Comparison of ENCODE assay signal across 8 cellular contexts in genomic region chr16:50025544-50025931, GRCh38. TPM values are rescaled to one million over a fixed set of nuclear protein-coding genes. Genes with fewer than 3 reads are reported as not detected.
DNase-seq lines count a peak whose midpoint lies in the region; ATAC-seq and TF ChIP-seq lines count a peak whose summit lies in the region.

No MANE protein-coding gene starts in this region.

- H3K36me3 Mint-ChIP-seq in Calu3 (ENCODE audit: insufficient read depth, unreplicated experiment): peaks cover 26% of the 10 kb centered on the region
- no peaks in the 10 kb centered on the region for H3K36me3 Mint-ChIP-seq in activated naive CD4-positive, alpha-beta T cell treated with anti-CD3 and anti-CD28 coated beads, Interleukin-2, amount 50 U/mL, for 24 hours

- intact Hi-C loops in Calu3 (cut with micrococcal nuclease; ENCODE audit: unreplicated experiment): loop anchor here (1.0 to 10.0 kb wide), 4 partner anchors 41 to 329 kb away; no protein-coding TSS in a partner anchor

- BruUV-seq in Calu3 (replicated peaks; lab: Mats Ljungman, UMichigan): no TSS peak

- peak overlapping the region; percentile 56 to 96 (median 89) for H3K27ac ChIP-seq in skin epidermis

- peak overlapping the region; percentile 86 for H3K4me3 ChIP-seq in iPS-11a (ENCODE audit: low read depth, low read length)
- H3K4me3 ChIP-seq in skin epidermis: peak overlapping the region; percentile 78 to 100 (median 92)

- peak; percentile 1 for ATAC-seq in GM21619 (IDR thresholded peaks at IDR 0.05; ENCODE audit: unreplicated experiment)

- H3K9me3 Mint-ChIP-seq in Calu3 (ENCODE audit: low read depth, unreplicated experiment): no peaks in the 10 kb centered on the region
- no peaks in the 10 kb centered on the region for H3K9me3 Mint-ChIP-seq in activated naive CD4-positive, alpha-beta T cell treated with anti-CD3 and anti-CD28 coated beads, Interleukin-2, amount 50 U/mL, for 24 hours

- peaks cover 21% of the 10 kb centered on the region for H3K27me3 Mint-ChIP-seq in Calu3 (ENCODE audit: unreplicated experiment)
- H3K27me3 Mint-ChIP-seq in activated naive CD4-positive, alpha-beta T cell treated with anti-CD3 and anti-CD28 coated beads, Interleukin-2, amount 50 U/mL, for 24 hours: no peaks in the 10 kb centered on the region

- DNase-seq in Calu3 (no peak), NCI-H526 (lab: John Stamatoyannopoulos, UW) (peak; percentile 9 to 51), NCI-H446 treated with DMSO at 0.1 percent for 48 hours (lab: John Stamatoyannopoulos, UW) (no peak), iPS-NIHi11 (ENCODE audit: low spot score) (no peak)

- H3K4me1 Mint-ChIP-seq in Calu3 (ENCODE audit: low read depth, unreplicated experiment): no peaks in the 10 kb centered on the region
- peaks cover 23% of the 10 kb centered on the region for H3K4me1 Mint-ChIP-seq in activated naive CD4-positive, alpha-beta T cell treated with anti-CD3 and anti-CD28 coated beads, Interleukin-2, amount 50 U/mL, for 24 hours

- H3K4me3 Mint-ChIP-seq in Calu3 (ENCODE audit: low read depth, unreplicated experiment): peak overlapping the region; percentile 89
- H3K4me3 Mint-ChIP-seq in activated naive CD4-positive, alpha-beta T cell treated with anti-CD3 and anti-CD28 coated beads, Interleukin-2, amount 50 U/mL, for 24 hours: peak overlapping the region; percentile 97

- no peak for TF ChIP-seq CTCF in Calu3 (IDR thresholded peaks at IDR 0.05; ENCODE audit: unreplicated experiment)

- peak overlapping the region; percentile 86 for H3K27ac Mint-ChIP-seq in Calu3 (ENCODE audit: unreplicated experiment)
- peak overlapping the region; percentile 94 for H3K27ac Mint-ChIP-seq in activated naive CD4-positive, alpha-beta T cell treated with anti-CD3 and anti-CD28 coated beads, Interleukin-2, amount 50 U/mL, for 24 hours

- CTCF ChIA-PET in Calu3 (lab: Charles Lee): interaction anchor here (0.7 to 2.2 kb wide), 21 partner anchors 8 to 781 kb away, joined by 3 to 80 read pairs (median 4); partner anchors contain the start of gene HEATR3

RNA-seq across cellular contexts. Expression of gene CNEP1R1, which starts 0.5 kb away (rescaled TPM):
- total RNA-seq in Calu3 (2022): 21.8 and 23.2 TPM in 2 replicates

RNA-seq across cellular contexts. Expression of gene HEATR3, which starts 40.2 kb away (rescaled TPM):
- 27.3 and 28.3 TPM in 2 replicates for total RNA-seq in Calu3 (2022)

Comparison
In these comparisons a context has a peak if more than half of its experiments do, and no peak if none do; other contexts are left out.
1. DNase-seq: peak in NCI-H526 (2 of 2); none in Calu3 (single experiment), NCI-H446 treated with DMSO at 0.1 percent for 48 hours (single experiment) and iPS-NIHi11 (single experiment).